Comparison of ENCODE assay signal across 8 cellular contexts in genomic region chr5:123511648-123512605, GRCh38. TPM values are rescaled to one million over a fixed set of nuclear protein-coding genes. Genes with fewer than 3 reads are reported as not detected.
A peak's percentile ranks its signal among the peaks of the same experiment; 100 is the strongest.
DNase-seq lines count a peak whose midpoint lies in the region; ATAC-seq and TF ChIP-seq lines count a peak whose summit lies in the region.

TSS of gene CSNK1G3 (plus strand) at chr5:123512177. CDS start at chr5:123545664, 33,487 bp downstream.

- CTCF ChIA-PET in A673 (lab: Charles Lee) = interaction anchor here (1.6 kb wide), 1 partner anchor 88 kb away, joined by 10 read pairs; the partner anchor contains the start of gene CEP120

- H3K9me3 ChIP-seq in A673 (ENCODE audit: low read depth, low read length, poor library complexity, severe bottlenecking) = no peaks in the 10 kb centered on the region
- H3K9me3 ChIP-seq in breast epithelium = no peaks in the 10 kb centered on the region
- no peaks in the 10 kb centered on the region for H3K9me3 ChIP-seq in iPS-18a (ENCODE audit: control insufficient read depth, low read depth, low read length)
- no peaks in the 10 kb centered on the region for H3K9me3 ChIP-seq in skeletal muscle satellite cell (replicated peaks; ENCODE audit: low read length)

- peaks cover 16% of the 10 kb centered on the region for H3K4me1 ChIP-seq in A673 (ENCODE audit: insufficient read depth, low read length, poor library complexity, severe bottlenecking)
- H3K4me1 ChIP-seq in breast epithelium = no peaks in the 10 kb centered on the region
- H3K4me1 ChIP-seq in iPS-18a (ENCODE audit: control insufficient read depth, low read depth, low read length) = peaks cover 6% of the 10 kb centered on the region
- peaks cover 23% of the 10 kb centered on the region for H3K4me1 ChIP-seq in skeletal muscle satellite cell (ENCODE audit: control insufficient read depth, insufficient read depth, low read length)

- peak within 1 kb of the TSS; percentile 80 for H3K4me2 ChIP-seq in skeletal muscle satellite cell (ENCODE audit: low read length)

- POLR2A ChIA-PET in A673 (lab: Charles Lee; ENCODE audit: low non-redundant PET) = interaction anchor here (0.6 kb wide), 1 partner anchor 770 kb away, joined by 6 read pairs; no protein-coding TSS in a partner anchor

- H3K9ac ChIP-seq in iPS-18a (ENCODE audit: low read length) (peak within 1 kb of the TSS; percentile 76), skeletal muscle satellite cell (ENCODE audit: low read depth, low read length) (peak within 1 kb of the TSS; percentile 89)

- no TSS peak for BruUV-seq in A673 (replicated peaks; lab: Mats Ljungman, UMichigan)

- TF ChIP-seq POLR2A in breast epithelium (IDR thresholded peaks at IDR 0.05) = peak; percentile 88

- DNase-seq in A673 (ENCODE audit: low spot score) (peak; percentile 98), NCI-H2196 treated with DMSO at 0.1 percent for 48 hours (lab: John Stamatoyannopoulos, UW; ENCODE audit: unreplicated experiment) (peak; percentile 92), breast epithelium (ENCODE audit: low spot score in 2 of 2) (peak; percentile 94 to 96)

- no peaks in the 10 kb centered on the region for H3K27me3 ChIP-seq in A673 (replicated peaks; ENCODE audit: insufficient read depth, low read depth, low read length, poor library complexity)
- no peaks in the 10 kb centered on the region for H3K27me3 ChIP-seq in breast epithelium
- H3K27me3 ChIP-seq in iPS-18a (ENCODE audit: control insufficient read depth, insufficient read depth, low read length) = no peaks in the 10 kb centered on the region
- H3K27me3 ChIP-seq in skeletal muscle satellite cell (ENCODE audit: control insufficient read depth, insufficient read depth, low read length) = no peaks in the 10 kb centered on the region

- H3K27ac ChIP-seq in A673 (ENCODE audit: low read depth, low read length, poor library complexity, severe bottlenecking) (peak within 1 kb of the TSS; percentile 92), VCaP (peak within 1 kb of the TSS; percentile 94), breast epithelium (peak within 1 kb of the TSS; percentile 96), iPS-18a (ENCODE audit: low read length) (peak within 1 kb of the TSS; percentile 55)

- TF ChIP-seq CTCF in A673 (conservative IDR thresholded peaks at IDR 0.05; ENCODE audit: low read depth, low read length) (no peak), VCaP (conservative IDR thresholded peaks at IDR 0.05) (no peak), breast epithelium (IDR thresholded peaks at IDR 0.05) (no peak)

- H3K36me3 ChIP-seq in A673 (ENCODE audit: insufficient read depth, low read length, poor library complexity, severe bottlenecking) = no peaks in the 10 kb centered on the region
- H3K36me3 ChIP-seq in breast epithelium = no peaks in the 10 kb centered on the region
- no peaks in the 10 kb centered on the region for H3K36me3 ChIP-seq in iPS-18a (ENCODE audit: control insufficient read depth, low read depth, low read length)
- H3K36me3 ChIP-seq in skeletal muscle satellite cell (ENCODE audit: insufficient read depth, low read length) = no peaks in the 10 kb centered on the region

- intact Hi-C loops in A673 (cut with micrococcal nuclease; ENCODE audit: unreplicated experiment) (loop anchor here (2.0 to 5.0 kb wide), 2 partner anchors 59 to 90 kb away; partner anchors contain the start of gene CEP120), breast epithelium (cut with DNase I; ENCODE audit: low total_unique reads) (no loop called here)

- H3K4me3 ChIP-seq in A673 (ENCODE audit: low read depth, low read length, poor library complexity, severe bottlenecking) = peak within 1 kb of the TSS; percentile 79
- peak within 1 kb of the TSS; percentile 88 to 90 (median 89) for H3K4me3 ChIP-seq in breast epithelium
- peak within 1 kb of the TSS; percentile 96 for H3K4me3 ChIP-seq in iPS-18a (ENCODE audit: low read length)
- peak within 1 kb of the TSS; percentile 91 for H3K4me3 ChIP-seq in skeletal muscle satellite cell (ENCODE audit: low read length)

- peak; percentile 96 for ATAC-seq in GM18867 (IDR thresholded peaks at IDR 0.05; ENCODE audit: unreplicated experiment)
- ATAC-seq in HG03103 (IDR thresholded peaks at IDR 0.05; ENCODE audit: low read depth, unreplicated experiment) = peak; percentile 91

RNA-seq across cellular contexts. Expression of gene CSNK1G3, which starts in this region (rescaled TPM):
- total RNA-seq in A673 (2021) (42.1 and 43.1 TPM in 2 replicates), breast epithelium (10 to 100 TPM; 37.8 to 77.3 (median 55.7) TPM)
- 37.8 and 46.9 TPM in 2 replicates for total RNA-seq in skeletal muscle satellite cell (2012; rRNA removed)

Comparison
In these comparisons a context has a peak if more than half of its experiments do, and no peak if none do; other contexts are left out.
1. Peak in every context shown above with its lines: DNase-seq, ATAC-seq, H3K4me3 ChIP-seq and H3K27ac ChIP-seq.